In the genomic region with DNA sequence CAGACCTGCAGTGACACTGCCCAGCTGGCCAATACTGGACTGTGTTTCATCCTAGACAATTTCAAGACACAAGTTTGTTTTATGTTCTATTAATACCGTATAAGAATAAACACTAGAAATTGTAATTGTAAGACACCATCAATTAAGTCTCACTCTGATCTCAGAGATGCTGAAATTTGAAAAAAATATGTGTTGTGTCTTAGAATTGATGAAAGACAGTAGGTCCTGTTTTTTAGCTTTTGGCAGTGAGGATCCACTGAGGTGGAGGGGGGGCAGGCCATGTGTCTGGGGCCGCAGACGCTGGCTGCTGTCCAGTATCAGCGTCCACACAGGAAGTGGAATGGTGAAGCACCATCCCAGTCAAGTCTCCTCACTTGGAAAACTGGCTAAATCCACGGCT, we compare ENCODE assay signal across 16 cellular contexts. TPM values are rescaled to one million over a fixed set of nuclear protein-coding genes. Genes with fewer than 3 reads are reported as not detected.
DNase-seq lines count a peak whose midpoint lies in the region; ATAC-seq and TF ChIP-seq lines count a peak whose summit lies in the region.
"Had no signal": no experiment of that assay in that cellular context is flagged by ENCODE, and none has a peak within 500 bp of the region (broad histone marks: within the 10 kb centered on the region; RNA-seq: fewer than 3 reads in every experiment).

No MANE protein-coding gene starts in this region.

- peaks cover 57% of the 10 kb centered on the region for H3K4me1 ChIP-seq in stomach smooth muscle (ENCODE audit: control insufficient read depth, insufficient read depth, low read length)
- H3K4me1 ChIP-seq: SJSA1 had no signal

- H3K36me3 ChIP-seq in stomach smooth muscle (ENCODE audit: control insufficient read depth in 2 of 2, insufficient read depth in 2 of 2, low read length in 2 of 2) = no peaks in the 10 kb centered on the region
- H3K36me3 ChIP-seq: SJSA1, stomach had no signal

- no peaks in the 10 kb centered on the region for H3K9me3 Mint-ChIP-seq in effector memory CD8-positive, alpha-beta T cell
- H3K9me3 Mint-ChIP-seq: neural crest cell had no signal

- no peaks in the 10 kb centered on the region for H3K9me3 ChIP-seq in stomach smooth muscle (ENCODE audit: control insufficient read depth in 2 of 2, low read length in 2 of 2)
- H3K9me3 ChIP-seq: SJSA1, stomach had no signal

- no peaks in the 10 kb centered on the region for H3K4me1 Mint-ChIP-seq in effector memory CD8-positive, alpha-beta T cell (ENCODE audit: low read depth in 2 of 2)

- H3K4me3 Mint-ChIP-seq in effector memory CD8-positive, alpha-beta T cell = no peak overlapping the region
- H3K4me3 Mint-ChIP-seq: neural crest cell had no signal

- intact Hi-C loops in left ventricle myocardium superior (cut with micrococcal nuclease) = no loop called here

- peak; percentile 49 for DNase-seq in RPMI7951 (ENCODE audit: low read depth)
- no peak for DNase-seq in coronary artery (ENCODE audit: low spot score)
- DNase-seq in left ventricle myocardium superior = peak; percentile 67
- DNase-seq in NCI-H2227 (lab: John Stamatoyannopoulos, UW; ENCODE audit: unreplicated experiment) = no peak
- no peak for DNase-seq in activated naive CD4-positive, alpha-beta T cell treated with Interleukin-2 at 50 U/mL for 16 hours
- DNase-seq in effector memory CD8-positive, alpha-beta T cell = no peak
- no peak for DNase-seq in activated CD4-positive, alpha-beta T cell treated with anti-CD3 and anti-CD28 coated beads for 4 hours
- DNase-seq: activated CD4-positive, alpha-beta T cell treated with anti-CD3 and anti-CD28 coated beads for 1 hour; activated effector memory CD4-positive, alpha-beta T cell treated with anti-CD3 and anti-CD28 coated beads, Interleukin-2, amount 50 U/mL, for 16 hours; glutamatergic neuron; NCI-H1694; stomach had no signal

- H3K27me3 ChIP-seq in stomach smooth muscle (ENCODE audit: control insufficient read depth in 1 of 2, insufficient read depth in 2 of 2, low read length in 2 of 2) = no peaks in the 10 kb centered on the region
- H3K27me3 ChIP-seq: SJSA1, stomach had no signal

- no peak overlapping the region for H3K9ac ChIP-seq in stomach smooth muscle (ENCODE audit: low read length in 2 of 2)

- H3K27ac ChIP-seq in coronary artery (peak overlapping the region; percentile 69 to 73), stomach smooth muscle (ENCODE audit: low read length) (peak overlapping the region; percentile 76)
- H3K27ac ChIP-seq: epithelial cell of prostate, SJSA1 had no signal

- H3K36me3 Mint-ChIP-seq in effector memory CD8-positive, alpha-beta T cell (ENCODE audit: insufficient read depth) = no peaks in the 10 kb centered on the region

- no peak overlapping the region for H3K27ac Mint-ChIP-seq in effector memory CD8-positive, alpha-beta T cell

- ATAC-seq in left ventricle myocardium superior = peak; percentile 55
- ATAC-seq in effector memory CD8-positive, alpha-beta T cell (replicated peaks) = no peak

- H3K27me3 Mint-ChIP-seq in effector memory CD8-positive, alpha-beta T cell = no peaks in the 10 kb centered on the region

- TF ChIP-seq CTCF in coronary artery (IDR thresholded peaks at IDR 0.05) = no peak

- H3K4me3 ChIP-seq in coronary artery (no peak overlapping the region), stomach smooth muscle (ENCODE audit: low read length in 2 of 2) (no peak overlapping the region)
- H3K4me3 ChIP-seq: SJSA1, stomach had no signal

RNA-seq across cellular contexts. Expression of gene ALG8, which starts 22.5 kb away (rescaled TPM):
- 87.5 and 115 TPM in 2 replicates for total RNA-seq in RPMI7951 (2014; rRNA removed; shearing (Covaris generic))
- 12.6 TPM for total RNA-seq in left ventricle myocardium superior

RNA-seq across cellular contexts. Expression of gene KCTD21, which starts 26.5 kb away (rescaled TPM):
- total RNA-seq in RPMI7951 (2014; rRNA removed; shearing (Covaris generic)) = 6.8 and 10.9 TPM in 2 replicates
- total RNA-seq in left ventricle myocardium superior = 8.5 TPM

RNA-seq across cellular contexts. Expression of gene USP35, which starts 26.8 kb away (rescaled TPM):
- total RNA-seq in RPMI7951 (2014; rRNA removed; shearing (Covaris generic)) = 3.8 and 5.3 TPM in 2 replicates
- 4.7 TPM for total RNA-seq in left ventricle myocardium superior

Comparison
In these comparisons a context has a peak if more than half of its experiments do, and no peak if none do; other contexts are left out.
1. DNase-seq: peak in RPMI7951 (single experiment) and left ventricle myocardium superior (single experiment); none in coronary artery (single experiment), NCI-H2227 (single experiment), activated naive CD4-positive, alpha-beta T cell treated with Interleukin-2 at 50 U/mL for 16 hours (single experiment), effector memory CD8-positive, alpha-beta T cell (0 of 3) and activated CD4-positive, alpha-beta T cell treated with anti-CD3 and anti-CD28 coated beads for 4 hours (0 of 2).